ENCODE assay signal across 24 cellular contexts in the genomic region with DNA sequence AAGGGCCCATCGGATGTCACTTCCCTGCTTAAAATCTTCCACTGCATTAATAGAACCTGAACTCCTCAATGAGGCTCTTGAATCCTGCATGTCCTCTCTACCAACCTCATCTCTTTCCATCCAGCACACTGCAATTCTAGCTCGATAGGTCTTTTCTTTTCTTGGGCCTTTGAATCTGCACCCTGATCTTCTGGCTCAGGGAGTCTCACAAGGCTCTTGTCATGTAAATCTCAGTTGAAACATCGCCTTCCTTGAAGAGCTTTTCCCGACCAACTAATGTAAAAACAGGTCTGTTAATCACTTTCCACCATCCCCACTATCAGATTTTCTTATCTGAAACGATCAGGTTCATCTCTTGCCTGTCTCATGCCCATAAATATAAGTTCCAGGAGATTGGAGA.
"Had no signal": no experiment of that assay in that cellular context is flagged by ENCODE, and none has a peak within 500 bp of the region (broad histone marks: within the 10 kb centered on the region; RNA-seq: fewer than 3 reads in every experiment).

No MANE protein-coding gene starts in this region.

- H3K9me3 Mint-ChIP-seq: dendritic cell treated with granulocyte-macrophage colony-stimulating factor and Interleukin-4, amounts not matched to agents 40 ng/mL and 50 ng/mL, for 4 days; effector memory CD8-positive, alpha-beta T cell; endodermal cell; mesothelial cell of epicardium had no signal

- H3K27ac Mint-ChIP-seq: dendritic cell treated with granulocyte-macrophage colony-stimulating factor and Interleukin-4, amounts not matched to agents 40 ng/mL and 50 ng/mL, for 4 days; effector memory CD8-positive, alpha-beta T cell; endodermal cell; mesothelial cell of epicardium had no signal

- H3K36me3 Mint-ChIP-seq: mesothelial cell of epicardium had no signal

- H3K4me3 ChIP-seq: colonic mucosa, esophagus squamous epithelium, gastrocnemius medialis, heart right ventricle, left lung, lower lobe of right lung, mucosa of descending colon had no signal

- H3K27me3 ChIP-seq: colonic mucosa, gastrocnemius medialis had no signal

- ATAC-seq: effector memory CD8-positive, alpha-beta T cell; esophagus mucosa; gastrocnemius medialis; heart right ventricle; left cardiac atrium; left lung; left ventricle myocardium superior; lower lobe of right lung; mucosa of descending colon had no signal

- DNase-seq: colonic mucosa; cortex of kidney; effector CD8-positive, alpha-beta T cell; effector memory CD8-positive, alpha-beta T cell; erythroblast; esophagus squamous epithelium; foreskin fibroblast; foreskin melanocyte; gastrocnemius medialis; glutamatergic neuron; head of caudate nucleus; heart right ventricle; hippocampal formation; left cardiac atrium; left lung; left ventricle myocardium superior; lower lobe of right lung; mesenchymal stem cell; mucosa of descending colon; naive B cell had no signal

- H3K4me3 Mint-ChIP-seq: dendritic cell treated with granulocyte-macrophage colony-stimulating factor and Interleukin-4, amounts not matched to agents 40 ng/mL and 50 ng/mL, for 4 days; effector memory CD8-positive, alpha-beta T cell; endodermal cell; mesothelial cell of epicardium; naive B cell had no signal

- H3K36me3 ChIP-seq: colonic mucosa, esophagus squamous epithelium, gastrocnemius medialis, heart right ventricle, left lung, lower lobe of right lung had no signal
